Comparison of ENCODE assay signal across 1 cellular context in the genomic region with DNA sequence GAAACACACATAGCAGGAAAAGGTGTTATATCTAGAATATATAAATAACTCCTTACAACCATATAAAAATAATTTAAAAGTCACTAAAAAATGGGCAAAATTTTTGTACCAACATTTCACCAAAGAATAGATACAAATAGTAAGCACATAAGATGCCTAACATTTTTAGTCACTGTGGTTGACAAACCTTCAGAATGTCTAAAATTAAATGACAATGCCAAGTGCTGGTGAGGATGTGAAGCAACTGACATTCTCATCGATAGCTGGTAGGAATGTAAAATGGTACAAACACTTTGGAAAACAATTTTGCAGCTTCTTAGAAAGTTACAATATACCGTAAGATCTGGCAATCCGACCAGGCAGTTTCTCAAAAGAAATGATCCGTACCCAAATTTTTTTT.
TF ChIP-seq lines count a peak whose summit lies in the region.

No MANE protein-coding gene starts in this region.

TF ChIP-seq in GM23338, 12 proteins besides CTCF, POLR2A, EP300 and RAD21 (continued from another document):
- TF ChIP-seq, protein P1, sequence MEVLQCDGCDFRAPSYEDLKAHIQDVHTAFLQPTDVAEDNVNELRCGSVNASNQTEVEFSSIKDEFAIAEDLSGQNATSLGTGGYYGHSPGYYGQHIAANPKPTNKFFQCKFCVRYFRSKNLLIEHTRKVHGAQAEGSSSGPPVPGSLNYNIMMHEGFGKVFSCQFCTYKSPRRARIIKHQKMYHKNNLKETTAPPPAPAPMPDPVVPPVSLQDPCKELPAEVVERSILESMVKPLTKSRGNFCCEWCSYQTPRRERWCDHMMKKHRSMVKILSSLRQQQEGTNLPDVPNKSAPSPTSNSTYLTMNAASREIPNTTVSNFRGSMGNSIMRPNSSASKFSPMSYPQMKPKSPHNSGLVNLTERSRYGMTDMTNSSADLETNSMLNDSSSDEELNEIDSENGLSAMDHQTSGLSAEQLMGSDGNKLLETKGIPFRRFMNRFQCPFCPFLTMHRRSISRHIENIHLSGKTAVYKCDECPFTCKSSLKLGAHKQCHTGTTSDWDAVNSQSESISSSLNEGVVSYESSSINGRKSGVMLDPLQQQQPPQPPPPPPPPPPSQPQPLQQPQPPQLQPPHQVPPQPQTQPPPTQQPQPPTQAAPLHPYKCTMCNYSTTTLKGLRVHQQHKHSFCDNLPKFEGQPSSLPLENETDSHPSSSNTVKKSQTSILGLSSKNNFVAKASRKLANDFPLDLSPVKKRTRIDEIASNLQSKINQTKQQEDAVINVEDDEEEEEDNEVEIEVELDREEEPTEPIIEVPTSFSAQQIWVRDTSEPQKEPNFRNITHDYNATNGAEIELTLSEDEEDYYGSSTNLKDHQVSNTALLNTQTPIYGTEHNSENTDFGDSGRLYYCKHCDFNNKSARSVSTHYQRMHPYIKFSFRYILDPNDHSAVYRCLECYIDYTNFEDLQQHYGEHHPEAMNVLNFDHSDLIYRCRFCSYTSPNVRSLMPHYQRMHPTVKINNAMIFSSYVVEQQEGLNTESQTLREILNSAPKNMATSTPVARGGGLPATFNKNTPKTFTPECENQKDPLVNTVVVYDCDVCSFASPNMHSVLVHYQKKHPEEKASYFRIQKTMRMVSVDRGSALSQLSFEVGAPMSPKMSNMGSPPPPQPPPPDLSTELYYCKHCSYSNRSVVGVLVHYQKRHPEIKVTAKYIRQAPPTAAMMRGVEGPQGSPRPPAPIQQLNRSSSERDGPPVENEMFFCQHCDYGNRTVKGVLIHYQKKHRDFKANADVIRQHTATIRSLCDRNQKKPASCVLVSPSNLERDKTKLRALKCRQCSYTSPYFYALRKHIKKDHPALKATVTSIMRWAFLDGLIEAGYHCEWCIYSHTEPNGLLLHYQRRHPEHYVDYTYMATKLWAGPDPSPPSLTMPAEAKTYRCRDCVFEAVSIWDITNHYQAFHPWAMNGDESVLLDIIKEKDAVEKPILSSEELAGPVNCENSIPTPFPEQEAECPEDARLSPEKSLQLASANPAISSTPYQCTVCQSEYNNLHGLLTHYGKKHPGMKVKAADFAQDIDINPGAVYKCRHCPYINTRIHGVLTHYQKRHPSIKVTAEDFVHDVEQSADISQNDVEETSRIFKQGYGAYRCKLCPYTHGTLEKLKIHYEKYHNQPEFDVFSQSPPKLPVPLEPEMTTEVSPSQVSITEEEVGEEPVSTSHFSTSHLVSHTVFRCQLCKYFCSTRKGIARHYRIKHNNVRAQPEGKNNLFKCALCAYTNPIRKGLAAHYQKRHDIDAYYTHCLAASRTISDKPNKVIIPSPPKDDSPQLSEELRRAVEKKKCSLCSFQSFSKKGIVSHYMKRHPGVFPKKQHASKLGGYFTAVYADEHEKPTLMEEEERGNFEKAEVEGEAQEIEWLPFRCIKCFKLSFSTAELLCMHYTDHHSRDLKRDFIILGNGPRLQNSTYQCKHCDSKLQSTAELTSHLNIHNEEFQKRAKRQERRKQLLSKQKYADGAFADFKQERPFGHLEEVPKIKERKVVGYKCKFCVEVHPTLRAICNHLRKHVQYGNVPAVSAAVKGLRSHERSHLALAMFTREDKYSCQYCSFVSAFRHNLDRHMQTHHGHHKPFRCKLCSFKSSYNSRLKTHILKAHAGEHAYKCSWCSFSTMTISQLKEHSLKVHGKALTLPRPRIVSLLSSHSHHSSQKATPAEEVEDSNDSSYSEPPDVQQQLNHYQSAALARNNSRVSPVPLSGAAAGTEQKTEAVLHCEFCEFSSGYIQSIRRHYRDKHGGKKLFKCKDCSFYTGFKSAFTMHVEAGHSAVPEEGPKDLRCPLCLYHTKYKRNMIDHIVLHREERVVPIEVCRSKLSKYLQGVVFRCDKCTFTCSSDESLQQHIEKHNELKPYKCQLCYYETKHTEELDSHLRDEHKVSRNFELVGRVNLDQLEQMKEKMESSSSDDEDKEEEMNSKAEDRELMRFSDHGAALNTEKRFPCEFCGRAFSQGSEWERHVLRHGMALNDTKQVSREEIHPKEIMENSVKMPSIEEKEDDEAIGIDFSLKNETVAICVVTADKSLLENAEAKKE (CRISPR knock-in tag; IDR thresholded peaks at IDR 0.05) = no peak
- TF ChIP-seq CREB1 (CRISPR knock-in tag; IDR thresholded peaks at IDR 0.05; ENCODE audit: low read depth) (no peak), POLR2AphosphoS5 (IDR thresholded peaks at IDR 0.05; ENCODE audit: low read depth) (no peak), NANOG (IDR thresholded peaks at IDR 0.05; ENCODE audit: borderline replicate concordance) (no peak)
